Comparison of ENCODE assay signal across 21 cellular contexts in genomic region chr2:127305985-127306585, GRCh38. TPM values are rescaled to one million over a fixed set of nuclear protein-coding genes. Genes with fewer than 3 reads are reported as not detected.
DNase-seq lines count a peak whose midpoint lies in the region; ATAC-seq and TF ChIP-seq lines count a peak whose summit lies in the region.
"Had no signal": no experiment of that assay in that cellular context is flagged by ENCODE, and none has a peak within 500 bp of the region (broad histone marks: within the 10 kb centered on the region; RNA-seq: fewer than 3 reads in every experiment).

No MANE protein-coding gene starts in this region.

- CTCF ChIA-PET in PC-3 (lab: Charles Lee), result interaction anchor here (1.4 kb wide), 1 partner anchor 109 kb away, joined by 5 read pairs; no protein-coding TSS in a partner anchor

- H3K4me2 ChIP-seq in PC-3 (ENCODE audit: low read length) (no peak overlapping the region), mesendoderm (ENCODE audit: low read length) (no peak overlapping the region)

- POLR2A ChIA-PET in PC-3 (lab: Charles Lee; ENCODE audit: unreplicated experiment), result no interaction called here

- no peaks in the 10 kb centered on the region for H3K4me1 Mint-ChIP-seq in activated naive CD8-positive, alpha-beta T cell treated with anti-CD3 and anti-CD28 coated beads, Interleukin-2, amount 50 U/mL, for 24 hours
- H3K4me1 Mint-ChIP-seq: activated CD8-positive, alpha-beta memory T cell treated with anti-CD3 and anti-CD28 coated beads, Interleukin-2, amount 10 ng/mL, durations not matched to agents 7 days and 5 days; activated naive CD4-positive, alpha-beta T cell treated with anti-CD3 and anti-CD28 coated beads, Interleukin-2, amount 50 U/mL, for 24 hours; endodermal cell; immature natural killer cell; mesothelial cell of epicardium had no signal

- no peak overlapping the region for H2BK15ac ChIP-seq in mesendoderm (replicated peaks; ENCODE audit: low read depth)

- H3K23ac ChIP-seq in mesendoderm (ENCODE audit: low read length), result no peak overlapping the region

- H3K4ac ChIP-seq in mesendoderm (ENCODE audit: low read depth, low read length), result no peak overlapping the region

- peaks cover 12% of the 10 kb centered on the region for H3K36me3 Mint-ChIP-seq in activated naive CD8-positive, alpha-beta T cell treated with anti-CD3 and anti-CD28 coated beads, Interleukin-2, amount 50 U/mL, for 24 hours (ENCODE audit: low read depth)

- no peaks in the 10 kb centered on the region for H3K27me3 ChIP-seq in PC-3 (ENCODE audit: low read length)
- no peaks in the 10 kb centered on the region for H3K27me3 ChIP-seq in mesendoderm (ENCODE audit: insufficient read depth, low read length, poor library complexity)
- H3K27me3 ChIP-seq: cardiac muscle cell, SJCRH30 had no signal

- H3K79me1 ChIP-seq in mesendoderm (ENCODE audit: low read length), result no peaks in the 10 kb centered on the region

- intact Hi-C loops in PC-3 (cut with micrococcal nuclease), result loop anchor here (10.0 kb wide), 1 partner anchor 111 kb away; no protein-coding TSS in a partner anchor

- H3K9ac ChIP-seq in PC-3 (ENCODE audit: low read length), result no peak overlapping the region
- H3K9ac ChIP-seq in mesendoderm (ENCODE audit: low read length), result no peak overlapping the region

- no peak overlapping the region for H3K27ac ChIP-seq in PC-3 (ENCODE audit: low read length)
- H3K27ac ChIP-seq in mesendoderm (ENCODE audit: low read depth, low read length), result no peak overlapping the region
- H3K27ac ChIP-seq: 22Rv1, cardiac muscle cell, SJCRH30 had no signal

- DNase-seq in NOMO-1 (lab: John Stamatoyannopoulos, UW; ENCODE audit: unreplicated experiment in 2 of 2) (peak; percentile 32 to 87), NOMO-1 treated with dmso at 0.1 percent for 144 hours (lab: John Stamatoyannopoulos, UW; ENCODE audit: unreplicated experiment) (no peak), PC-3 (peak; percentile 11), mesendoderm (peak; percentile 3), midbrain (lab: John Stamatoyannopoulos, UW) (no peak)
- DNase-seq in activated naive CD8-positive, alpha-beta T cell treated with anti-CD3 and anti-CD28 coated beads, Interleukin-2, amount 50 U/mL, for 24 hours, result no peak
- DNase-seq: activated CD8-positive, alpha-beta memory T cell treated with anti-CD3 and anti-CD28 coated beads, Interleukin-2, amount 10 ng/mL, durations not matched to agents 7 days and 5 days; endodermal cell; GDM1; immature natural killer cell; KG1; NCI-H1930; NCI-H526 treated with DMSO at 0.1 percent for 48 hours; SJCRH30; stimulated activated CD4-positive, alpha-beta T cell treated with anti-CD3 and anti-CD28 coated beads, Interleukin-12 subunit alpha, Interleukin-12 subunit beta, amount 100 ng/mL, for 4 hours had no signal

- H3K36me3 ChIP-seq in PC-3 (ENCODE audit: low read depth, low read length) (peaks cover 14% of the 10 kb centered on the region), mesendoderm (ENCODE audit: control insufficient read depth, insufficient read depth, low read length) (no peaks in the 10 kb centered on the region)

- H2BK5ac ChIP-seq in mesendoderm (ENCODE audit: low read length), result no peak overlapping the region

- H3K4me1 ChIP-seq in PC-3 (ENCODE audit: insufficient read depth, low read length), result 0 out of 2 replicates have a peak, but pooled peaks cover 5% of the 10 kb centered on the region
- H3K4me1 ChIP-seq in mesendoderm (ENCODE audit: control insufficient read depth, low read depth, low read length), result no peaks in the 10 kb centered on the region
- H3K4me1 ChIP-seq: SJCRH30 had no signal

- H2AFZ ChIP-seq in PC-3 (ENCODE audit: low read length), result no peak overlapping the region

- WGBS in mesendoderm (ENCODE audit: extremely low coverage, insufficient coverage, low lambda C conversion rate), result no CpG with 5 or more reads among the region's 4 CpGs

- H3K9me3 ChIP-seq in PC-3 (ENCODE audit: low read length), result no peaks in the 10 kb centered on the region
- H3K9me3 ChIP-seq: SJCRH30 had no signal

- no peak overlapping the region for H4K5ac ChIP-seq in mesendoderm (ENCODE audit: low read length)

- H3K4me3 ChIP-seq in PC-3 (ENCODE audit: low read length) (no peak overlapping the region), mesendoderm (ENCODE audit: low read length) (no peak overlapping the region)
- H3K4me3 ChIP-seq: cardiac muscle cell, SJCRH30 had no signal

- H3K56ac ChIP-seq in mesendoderm (ENCODE audit: low read length), result no peak overlapping the region

- H4K20me1 ChIP-seq in PC-3 (ENCODE audit: low read length), result no peaks in the 10 kb centered on the region

- no peak overlapping the region for H3K27ac Mint-ChIP-seq in activated naive CD8-positive, alpha-beta T cell treated with anti-CD3 and anti-CD28 coated beads, Interleukin-2, amount 50 U/mL, for 24 hours
- H3K27ac Mint-ChIP-seq: activated CD8-positive, alpha-beta memory T cell treated with anti-CD3 and anti-CD28 coated beads, Interleukin-2, amount 10 ng/mL, durations not matched to agents 7 days and 5 days; activated naive CD4-positive, alpha-beta T cell treated with anti-CD3 and anti-CD28 coated beads, Interleukin-2, amount 50 U/mL, for 24 hours; endodermal cell; immature natural killer cell; mesothelial cell of epicardium had no signal

- no peaks in the 10 kb centered on the region for H3K9me2 ChIP-seq in PC-3 (replicated peaks; ENCODE audit: low read length)

- no peak overlapping the region for H3K4me3 Mint-ChIP-seq in activated naive CD8-positive, alpha-beta T cell treated with anti-CD3 and anti-CD28 coated beads, Interleukin-2, amount 50 U/mL, for 24 hours
- H3K4me3 Mint-ChIP-seq: activated CD8-positive, alpha-beta memory T cell treated with anti-CD3 and anti-CD28 coated beads, Interleukin-2, amount 10 ng/mL, durations not matched to agents 7 days and 5 days; activated naive CD4-positive, alpha-beta T cell treated with anti-CD3 and anti-CD28 coated beads, Interleukin-2, amount 50 U/mL, for 24 hours; endodermal cell; immature natural killer cell; mesothelial cell of epicardium had no signal

- ATAC-seq in GM21786 (IDR thresholded peaks at IDR 0.05; ENCODE audit: unreplicated experiment) (peak; percentile 52), PC-3 (peak; percentile 77)
- no peak for ATAC-seq in activated CD4-positive, CD25-positive, alpha-beta regulatory T cell treated with anti-CD3 and anti-CD28 coated beads, Interleukin-2, amount 50 U/mL, for 24 hours
- ATAC-seq in activated naive CD8-positive, alpha-beta T cell treated with anti-CD3 and anti-CD28 coated beads, Interleukin-2, amount 50 U/mL, for 24 hours, result no peak
- ATAC-seq: activated CD8-positive, alpha-beta memory T cell treated with anti-CD3 and anti-CD28 coated beads, Interleukin-2, amount 10 ng/mL, durations not matched to agents 7 days and 5 days had no signal

- H2BK120ac ChIP-seq in mesendoderm (ENCODE audit: low read depth, low read length), result no peak overlapping the region

- no peak overlapping the region for H4K8ac ChIP-seq in mesendoderm (ENCODE audit: low read depth, low read length)

- H3F3A ChIP-seq in PC-3 (ENCODE audit: low read length, unreplicated experiment), result no peaks in the 10 kb centered on the region

- no peaks in the 10 kb centered on the region for H3K9me3 Mint-ChIP-seq in activated naive CD8-positive, alpha-beta T cell treated with anti-CD3 and anti-CD28 coated beads, Interleukin-2, amount 50 U/mL, for 24 hours
- H3K9me3 Mint-ChIP-seq: activated naive CD4-positive, alpha-beta T cell treated with anti-CD3 and anti-CD28 coated beads, Interleukin-2, amount 50 U/mL, for 24 hours; endodermal cell; immature natural killer cell; mesothelial cell of epicardium had no signal

- no peaks in the 10 kb centered on the region for H3K27me3 Mint-ChIP-seq in activated naive CD8-positive, alpha-beta T cell treated with anti-CD3 and anti-CD28 coated beads, Interleukin-2, amount 50 U/mL, for 24 hours
- H3K27me3 Mint-ChIP-seq: activated CD8-positive, alpha-beta memory T cell treated with anti-CD3 and anti-CD28 coated beads, Interleukin-2, amount 10 ng/mL, durations not matched to agents 7 days and 5 days; activated naive CD4-positive, alpha-beta T cell treated with anti-CD3 and anti-CD28 coated beads, Interleukin-2, amount 50 U/mL, for 24 hours had no signal

- BruUV-seq in PC-3 (replicated peaks; lab: Mats Ljungman, UMichigan), result TSS peak; percentile 31

- no peak overlapping the region for H2AK5ac ChIP-seq in mesendoderm (ENCODE audit: low read length)

- H3K79me2 ChIP-seq in PC-3 (ENCODE audit: low read length) (no peaks in the 10 kb centered on the region), mesendoderm (ENCODE audit: control insufficient read depth, insufficient read depth, low read length) (no peaks in the 10 kb centered on the region)

- TF ChIP-seq CTCF in PC-3 (conservative IDR thresholded peaks at IDR 0.05; ENCODE audit: low read depth, low read length), result no peak

- H3K18ac ChIP-seq in mesendoderm (ENCODE audit: low read length), result no peak overlapping the region

RNA-seq across cellular contexts. Expression of gene ERCC3, which starts 12.1 kb away (rescaled TPM):
- total RNA-seq in PC-3 (2014; rRNA removed), result 39.0 and 44.3 TPM in 2 replicates
- 33.8 TPM for polyA plus RNA-seq in mesendoderm (2013, experiment 1 of 2)
- polyA plus RNA-seq in mesendoderm (2013, experiment 2 of 2), result 34.2 TPM

Comparison
In these comparisons a context has a peak if more than half of its experiments do, and no peak if none do; other contexts are left out.
1. DNase-seq: peak in NOMO-1 (2 of 2), PC-3 (single experiment) and mesendoderm (single experiment); none in NOMO-1 treated with dmso at 0.1 percent for 144 hours (single experiment), midbrain (single experiment) and activated naive CD8-positive, alpha-beta T cell treated with anti-CD3 and anti-CD28 coated beads, Interleukin-2, amount 50 U/mL, for 24 hours (single experiment).
2. ATAC-seq: peak in GM21786 (single experiment) and PC-3 (single experiment); none in activated CD4-positive, CD25-positive, alpha-beta regulatory T cell treated with anti-CD3 and anti-CD28 coated beads, Interleukin-2, amount 50 U/mL, for 24 hours (0 of 2) and activated naive CD8-positive, alpha-beta T cell treated with anti-CD3 and anti-CD28 coated beads, Interleukin-2, amount 50 U/mL, for 24 hours (single experiment).